ENCODE assay signal across 2 cellular contexts in the genomic region with DNA sequence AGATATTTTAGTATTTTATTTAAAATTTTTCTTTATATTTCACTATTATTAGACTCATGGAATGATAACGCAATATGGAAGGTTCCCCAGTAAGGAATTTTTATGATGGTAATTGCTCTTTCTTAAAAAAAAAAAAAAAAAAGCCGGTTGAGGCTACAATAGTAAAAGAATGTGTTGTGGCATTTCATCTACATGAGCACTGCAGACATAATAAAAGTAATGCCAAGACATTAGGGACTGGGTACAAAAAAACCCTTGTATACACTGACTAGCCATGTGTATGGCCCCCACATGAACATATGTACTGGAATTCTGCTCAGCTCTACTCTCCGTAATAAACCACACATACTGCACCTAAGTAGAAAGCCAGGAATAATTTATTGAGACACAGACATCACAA.
TF ChIP-seq lines count a peak whose summit lies in the region.

No MANE protein-coding gene starts in this region.

TF ChIP-seq in SK-N-SH treated with all-trans-retinoic acid at 6 μM for 48 hours, 23 proteins besides CTCF, POLR2A, EP300 and RAD21 (continued from another document):
- TF ChIP-seq OSR1 (CRISPR knock-in tag; IDR thresholded peaks at IDR 0.05) = no peak
- TF ChIP-seq, protein P1, sequence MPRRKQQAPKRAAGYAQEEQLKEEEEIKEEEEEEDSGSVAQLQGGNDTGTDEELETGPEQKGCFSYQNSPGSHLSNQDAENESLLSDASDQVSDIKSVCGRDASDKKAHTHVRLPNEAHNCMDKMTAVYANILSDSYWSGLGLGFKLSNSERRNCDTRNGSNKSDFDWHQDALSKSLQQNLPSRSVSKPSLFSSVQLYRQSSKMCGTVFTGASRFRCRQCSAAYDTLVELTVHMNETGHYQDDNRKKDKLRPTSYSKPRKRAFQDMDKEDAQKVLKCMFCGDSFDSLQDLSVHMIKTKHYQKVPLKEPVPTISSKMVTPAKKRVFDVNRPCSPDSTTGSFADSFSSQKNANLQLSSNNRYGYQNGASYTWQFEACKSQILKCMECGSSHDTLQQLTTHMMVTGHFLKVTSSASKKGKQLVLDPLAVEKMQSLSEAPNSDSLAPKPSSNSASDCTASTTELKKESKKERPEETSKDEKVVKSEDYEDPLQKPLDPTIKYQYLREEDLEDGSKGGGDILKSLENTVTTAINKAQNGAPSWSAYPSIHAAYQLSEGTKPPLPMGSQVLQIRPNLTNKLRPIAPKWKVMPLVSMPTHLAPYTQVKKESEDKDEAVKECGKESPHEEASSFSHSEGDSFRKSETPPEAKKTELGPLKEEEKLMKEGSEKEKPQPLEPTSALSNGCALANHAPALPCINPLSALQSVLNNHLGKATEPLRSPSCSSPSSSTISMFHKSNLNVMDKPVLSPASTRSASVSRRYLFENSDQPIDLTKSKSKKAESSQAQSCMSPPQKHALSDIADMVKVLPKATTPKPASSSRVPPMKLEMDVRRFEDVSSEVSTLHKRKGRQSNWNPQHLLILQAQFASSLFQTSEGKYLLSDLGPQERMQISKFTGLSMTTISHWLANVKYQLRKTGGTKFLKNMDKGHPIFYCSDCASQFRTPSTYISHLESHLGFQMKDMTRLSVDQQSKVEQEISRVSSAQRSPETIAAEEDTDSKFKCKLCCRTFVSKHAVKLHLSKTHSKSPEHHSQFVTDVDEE (CRISPR knock-in tag; IDR thresholded peaks at IDR 0.05) = no peak
- TF ChIP-seq PPARA (CRISPR knock-in tag; IDR thresholded peaks at IDR 0.05; ENCODE audit: borderline replicate concordance) = no peak
- TF ChIP-seq RARB (CRISPR knock-in tag; IDR thresholded peaks at IDR 0.05) = no peak
- no peak for TF ChIP-seq ARNTL (CRISPR knock-in tag; IDR thresholded peaks at IDR 0.05; ENCODE audit: borderline replicate concordance, low read depth)
- no peak for TF ChIP-seq TOX (CRISPR knock-in tag; IDR thresholded peaks at IDR 0.05; ENCODE audit: borderline replicate concordance)
- no peak for TF ChIP-seq BACH2 (CRISPR knock-in tag; IDR thresholded peaks at IDR 0.05; ENCODE audit: borderline replicate concordance)
- TF ChIP-seq ESRRG (CRISPR knock-in tag; IDR thresholded peaks at IDR 0.05) = no peak
- no peak for TF ChIP-seq GLIS3 (CRISPR knock-in tag; IDR thresholded peaks at IDR 0.05)
- TF ChIP-seq, protein P2, sequence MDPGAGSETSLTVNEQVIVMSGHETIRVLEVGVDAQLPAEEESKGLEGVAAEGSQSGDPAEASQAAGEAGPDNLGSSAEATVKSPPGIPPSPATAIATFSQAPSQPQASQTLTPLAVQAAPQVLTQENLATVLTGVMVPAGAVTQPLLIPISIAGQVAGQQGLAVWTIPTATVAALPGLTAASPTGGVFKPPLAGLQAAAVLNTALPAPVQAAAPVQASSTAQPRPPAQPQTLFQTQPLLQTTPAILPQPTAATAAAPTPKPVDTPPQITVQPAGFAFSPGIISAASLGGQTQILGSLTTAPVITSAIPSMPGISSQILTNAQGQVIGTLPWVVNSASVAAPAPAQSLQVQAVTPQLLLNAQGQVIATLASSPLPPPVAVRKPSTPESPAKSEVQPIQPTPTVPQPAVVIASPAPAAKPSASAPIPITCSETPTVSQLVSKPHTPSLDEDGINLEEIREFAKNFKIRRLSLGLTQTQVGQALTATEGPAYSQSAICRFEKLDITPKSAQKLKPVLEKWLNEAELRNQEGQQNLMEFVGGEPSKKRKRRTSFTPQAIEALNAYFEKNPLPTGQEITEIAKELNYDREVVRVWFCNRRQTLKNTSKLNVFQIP (CRISPR knock-in tag; IDR thresholded peaks at IDR 0.05; ENCODE audit: borderline replicate concordance, low read depth) = no peak
- TF ChIP-seq, protein P3, sequence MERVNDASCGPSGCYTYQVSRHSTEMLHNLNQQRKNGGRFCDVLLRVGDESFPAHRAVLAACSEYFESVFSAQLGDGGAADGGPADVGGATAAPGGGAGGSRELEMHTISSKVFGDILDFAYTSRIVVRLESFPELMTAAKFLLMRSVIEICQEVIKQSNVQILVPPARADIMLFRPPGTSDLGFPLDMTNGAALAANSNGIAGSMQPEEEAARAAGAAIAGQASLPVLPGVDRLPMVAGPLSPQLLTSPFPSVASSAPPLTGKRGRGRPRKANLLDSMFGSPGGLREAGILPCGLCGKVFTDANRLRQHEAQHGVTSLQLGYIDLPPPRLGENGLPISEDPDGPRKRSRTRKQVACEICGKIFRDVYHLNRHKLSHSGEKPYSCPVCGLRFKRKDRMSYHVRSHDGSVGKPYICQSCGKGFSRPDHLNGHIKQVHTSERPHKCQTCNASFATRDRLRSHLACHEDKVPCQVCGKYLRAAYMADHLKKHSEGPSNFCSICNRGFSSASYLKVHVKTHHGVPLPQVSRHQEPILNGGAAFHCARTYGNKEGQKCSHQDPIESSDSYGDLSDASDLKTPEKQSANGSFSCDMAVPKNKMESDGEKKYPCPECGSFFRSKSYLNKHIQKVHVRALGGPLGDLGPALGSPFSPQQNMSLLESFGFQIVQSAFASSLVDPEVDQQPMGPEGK (CRISPR knock-in tag; IDR thresholded peaks at IDR 0.05; ENCODE audit: borderline replicate concordance) = no peak
- TF ChIP-seq ZNF8 (CRISPR knock-in tag; IDR thresholded peaks at IDR 0.05) = no peak
- no peak for TF ChIP-seq ISL1 (CRISPR knock-in tag; IDR thresholded peaks at IDR 0.05)

TF ChIP-seq in SK-N-SH, 30 proteins besides CTCF, POLR2A, EP300 and RAD21 (continued from another document):
- TF ChIP-seq, protein P4, sequence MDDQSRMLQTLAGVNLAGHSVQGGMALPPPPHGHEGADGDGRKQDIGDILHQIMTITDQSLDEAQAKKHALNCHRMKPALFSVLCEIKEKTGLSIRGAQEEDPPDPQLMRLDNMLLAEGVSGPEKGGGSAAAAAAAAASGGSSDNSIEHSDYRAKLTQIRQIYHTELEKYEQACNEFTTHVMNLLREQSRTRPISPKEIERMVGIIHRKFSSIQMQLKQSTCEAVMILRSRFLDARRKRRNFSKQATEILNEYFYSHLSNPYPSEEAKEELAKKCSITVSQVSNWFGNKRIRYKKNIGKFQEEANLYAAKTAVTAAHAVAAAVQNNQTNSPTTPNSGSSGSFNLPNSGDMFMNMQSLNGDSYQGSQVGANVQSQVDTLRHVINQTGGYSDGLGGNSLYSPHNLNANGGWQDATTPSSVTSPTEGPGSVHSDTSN (IDR thresholded peaks at IDR 0.05) = no peak
- TF ChIP-seq MXI1 (IDR thresholded peaks at IDR 0.05; ENCODE audit: low read depth, low read length) (no peak), POLR2AphosphoS5 (IDR thresholded peaks at IDR 0.05; ENCODE audit: low read depth, low read length) (no peak)
- TF ChIP-seq, protein P5, sequence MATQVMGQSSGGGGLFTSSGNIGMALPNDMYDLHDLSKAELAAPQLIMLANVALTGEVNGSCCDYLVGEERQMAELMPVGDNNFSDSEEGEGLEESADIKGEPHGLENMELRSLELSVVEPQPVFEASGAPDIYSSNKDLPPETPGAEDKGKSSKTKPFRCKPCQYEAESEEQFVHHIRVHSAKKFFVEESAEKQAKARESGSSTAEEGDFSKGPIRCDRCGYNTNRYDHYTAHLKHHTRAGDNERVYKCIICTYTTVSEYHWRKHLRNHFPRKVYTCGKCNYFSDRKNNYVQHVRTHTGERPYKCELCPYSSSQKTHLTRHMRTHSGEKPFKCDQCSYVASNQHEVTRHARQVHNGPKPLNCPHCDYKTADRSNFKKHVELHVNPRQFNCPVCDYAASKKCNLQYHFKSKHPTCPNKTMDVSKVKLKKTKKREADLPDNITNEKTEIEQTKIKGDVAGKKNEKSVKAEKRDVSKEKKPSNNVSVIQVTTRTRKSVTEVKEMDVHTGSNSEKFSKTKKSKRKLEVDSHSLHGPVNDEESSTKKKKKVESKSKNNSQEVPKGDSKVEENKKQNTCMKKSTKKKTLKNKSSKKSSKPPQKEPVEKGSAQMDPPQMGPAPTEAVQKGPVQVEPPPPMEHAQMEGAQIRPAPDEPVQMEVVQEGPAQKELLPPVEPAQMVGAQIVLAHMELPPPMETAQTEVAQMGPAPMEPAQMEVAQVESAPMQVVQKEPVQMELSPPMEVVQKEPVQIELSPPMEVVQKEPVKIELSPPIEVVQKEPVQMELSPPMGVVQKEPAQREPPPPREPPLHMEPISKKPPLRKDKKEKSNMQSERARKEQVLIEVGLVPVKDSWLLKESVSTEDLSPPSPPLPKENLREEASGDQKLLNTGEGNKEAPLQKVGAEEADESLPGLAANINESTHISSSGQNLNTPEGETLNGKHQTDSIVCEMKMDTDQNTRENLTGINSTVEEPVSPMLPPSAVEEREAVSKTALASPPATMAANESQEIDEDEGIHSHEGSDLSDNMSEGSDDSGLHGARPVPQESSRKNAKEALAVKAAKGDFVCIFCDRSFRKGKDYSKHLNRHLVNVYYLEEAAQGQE (IDR thresholded peaks at IDR 0.05; ENCODE audit: low read depth, low read length) = no peak
